28 cellular contexts compared by ENCODE assay signal in genomic region chr2:112936927-112937232, GRCh38. TPM values are rescaled to one million over a fixed set of nuclear protein-coding genes. Genes with fewer than 3 reads are reported as not detected.
"Had no signal": no experiment of that assay in that cellular context is flagged by ENCODE, and none has a peak within 500 bp of the region (broad histone marks: within the 10 kb centered on the region; RNA-seq: fewer than 3 reads in every experiment).

No MANE protein-coding gene starts in this region.

- H3K9ac ChIP-seq: KMS-11 had no signal

- H3K4me3 ChIP-seq: ascending aorta, MG63 had no signal

- DNase-seq: activated CD4-positive, alpha-beta T cell treated with anti-CD3 and anti-CD28 coated beads for 36 hours; activated CD4-positive, CD25-positive, alpha-beta regulatory T cell; activated CD8-positive, alpha-beta memory T cell treated with anti-CD3 and anti-CD28 coated beads, Interleukin-2, amount 10 ng/mL, durations not matched to agents 7 days and 5 days; activated effector memory CD4-positive, alpha-beta T cell treated with Interleukin-2 at 50 U/mL for 16 hours; activated naive CD4-positive, alpha-beta T cell; activated naive CD8-positive, alpha-beta T cell treated with anti-CD3 and anti-CD28 coated beads, Interleukin-2, amount 50 U/mL, for 24 hours; activated T-cell treated with anti-CD3 and anti-CD28 coated beads, Interleukin-2, amount 50 U/mL, for 24 hours; amniotic stem cell; cerebellar nuclear complex; NCI-H1105 treated with DMSO at 0.1 percent for 48 hours; NCI-H146; NCI-H1930; NCI-H2171; NCI-H226; NCI-H526; NCI-H774; NK-92 treated with Interleukin-12 subunit alpha and Interleukin-12 subunit beta, amount 100 ng/mL, for 24 hours; T-cell had no signal

- H3K27ac ChIP-seq: ascending aorta, KMS-11, VCaP had no signal

- H3K4me1 ChIP-seq: ascending aorta had no signal

- H3K36me3 Mint-ChIP-seq: activated CD8-positive, alpha-beta memory T cell treated with anti-CD3 and anti-CD28 coated beads, Interleukin-2, amount 10 ng/mL, durations not matched to agents 7 days and 5 days; activated naive CD4-positive, alpha-beta T cell treated with anti-CD3 and anti-CD28 coated beads, Interleukin-2, amount 50 U/mL, for 72 hours; brain; T-cell had no signal

- H3K27ac Mint-ChIP-seq: activated CD4-positive, alpha-beta T cell treated with anti-CD3 and anti-CD28 coated beads for 36 hours; activated CD8-positive, alpha-beta memory T cell treated with anti-CD3 and anti-CD28 coated beads, Interleukin-2, amount 10 ng/mL, durations not matched to agents 7 days and 5 days; activated naive CD4-positive, alpha-beta T cell treated with anti-CD3 and anti-CD28 coated beads, Interleukin-2, amount 50 U/mL, for 72 hours; activated naive CD8-positive, alpha-beta T cell treated with anti-CD3 and anti-CD28 coated beads, Interleukin-2, amount 50 U/mL, for 24 hours; activated T-cell treated with anti-CD3 and anti-CD28 coated beads, Interleukin-2, amount 50 U/mL, for 24 hours; brain had no signal

- H3K27me3 Mint-ChIP-seq: activated CD4-positive, alpha-beta T cell treated with anti-CD3 and anti-CD28 coated beads for 36 hours; activated naive CD8-positive, alpha-beta T cell treated with anti-CD3 and anti-CD28 coated beads, Interleukin-2, amount 50 U/mL, for 24 hours; activated T-cell treated with anti-CD3 and anti-CD28 coated beads, Interleukin-2, amount 50 U/mL, for 24 hours had no signal

- H3K9me3 Mint-ChIP-seq: activated naive CD4-positive, alpha-beta T cell treated with anti-CD3 and anti-CD28 coated beads, Interleukin-2, amount 50 U/mL, for 72 hours; activated naive CD8-positive, alpha-beta T cell treated with anti-CD3 and anti-CD28 coated beads, Interleukin-2, amount 50 U/mL, for 24 hours; activated T-cell treated with anti-CD3 and anti-CD28 coated beads, Interleukin-2, amount 50 U/mL, for 24 hours; activated T-helper 1 cell treated with anti-CD3 and anti-CD28 coated beads, Interleukin-12 subunit alpha, Interleukin-12 subunit beta, Interleukin-2, Interleukin-4 antibody, amounts not matched to agents 30 ng/mL and 10 ng/mL and 1 ng/mL, durations not matched to agents 14 hours and 24 hours and 36 hours; brain; T-cell had no signal

- ATAC-seq: activated CD4-positive, alpha-beta T cell treated with anti-CD3 and anti-CD28 coated beads for 36 hours; activated CD8-positive, alpha-beta memory T cell treated with anti-CD3 and anti-CD28 coated beads, Interleukin-2, amount 10 ng/mL, durations not matched to agents 7 days and 5 days; activated naive CD4-positive, alpha-beta T cell treated with anti-CD3 and anti-CD28 coated beads, Interleukin-2, amount 50 U/mL, for 72 hours; activated naive CD8-positive, alpha-beta T cell treated with anti-CD3 and anti-CD28 coated beads, Interleukin-2, amount 50 U/mL, for 24 hours; T-cell had no signal

- H3K4me3 Mint-ChIP-seq: activated CD4-positive, alpha-beta T cell treated with anti-CD3 and anti-CD28 coated beads for 36 hours; activated CD8-positive, alpha-beta memory T cell treated with anti-CD3 and anti-CD28 coated beads, Interleukin-2, amount 10 ng/mL, durations not matched to agents 7 days and 5 days; activated naive CD8-positive, alpha-beta T cell treated with anti-CD3 and anti-CD28 coated beads, Interleukin-2, amount 50 U/mL, for 24 hours; activated T-cell treated with anti-CD3 and anti-CD28 coated beads, Interleukin-2, amount 50 U/mL, for 24 hours; activated T-helper 1 cell treated with anti-CD3 and anti-CD28 coated beads, Interleukin-12 subunit alpha, Interleukin-12 subunit beta, Interleukin-2, Interleukin-4 antibody, amounts not matched to agents 30 ng/mL and 10 ng/mL and 1 ng/mL, durations not matched to agents 14 hours and 24 hours and 36 hours; brain; T-cell had no signal

- H3K36me3 ChIP-seq: ascending aorta, MG63 had no signal

- H3K4me1 Mint-ChIP-seq: activated CD4-positive, alpha-beta T cell treated with anti-CD3 and anti-CD28 coated beads for 36 hours; activated naive CD8-positive, alpha-beta T cell treated with anti-CD3 and anti-CD28 coated beads, Interleukin-2, amount 50 U/mL, for 24 hours; brain had no signal

- H3K27me3 ChIP-seq: ascending aorta, MG63 had no signal

- H3K4me2 ChIP-seq: KMS-11 had no signal

- H3K9me3 ChIP-seq: ascending aorta, MG63 had no signal

RNA-seq across cellular contexts. Expression of gene IL37, which starts 25.9 kb away (rescaled TPM):
- total RNA-seq: activated CD4-positive, alpha-beta T cell treated with anti-CD3 and anti-CD28 coated beads for 36 hours; activated CD8-positive, alpha-beta memory T cell treated with anti-CD3 and anti-CD28 coated beads, Interleukin-2, amount 10 ng/mL, durations not matched to agents 7 days and 5 days; activated T-helper 1 cell treated with anti-CD3 and anti-CD28 coated beads, Interleukin-12 subunit alpha, Interleukin-12 subunit beta, Interleukin-2, Interleukin-4 antibody, amounts not matched to agents 30 ng/mL and 10 ng/mL and 1 ng/mL, durations not matched to agents 14 hours and 24 hours and 36 hours; ascending aorta; cardiac septum; NCI-H460; T-cell; T-helper 2 cell treated with Interferon-gamma antibody and Interleukin-4, amounts not matched to agents 100 ng/mL and 5 ng/mL, for 36 hours had no signal

RNA-seq across cellular contexts. Expression of gene IL36G, which starts 40.9 kb away (rescaled TPM):
- total RNA-seq: activated CD4-positive, alpha-beta T cell treated with anti-CD3 and anti-CD28 coated beads for 36 hours; activated CD8-positive, alpha-beta memory T cell treated with anti-CD3 and anti-CD28 coated beads, Interleukin-2, amount 10 ng/mL, durations not matched to agents 7 days and 5 days; activated naive CD4-positive, alpha-beta T cell treated with anti-CD3 and anti-CD28 coated beads, Interleukin-2, amount 50 U/mL, for 72 hours; activated T-helper 1 cell treated with anti-CD3 and anti-CD28 coated beads, Interleukin-12 subunit alpha, Interleukin-12 subunit beta, Interleukin-2, Interleukin-4 antibody, amounts not matched to agents 30 ng/mL and 10 ng/mL and 1 ng/mL, durations not matched to agents 14 hours and 24 hours and 36 hours; ascending aorta; cardiac septum; NCI-H460; T-cell; T-helper 2 cell treated with Interferon-gamma antibody and Interleukin-4, amounts not matched to agents 100 ng/mL and 5 ng/mL, for 36 hours had no signal
